2 cellular contexts compared by ENCODE assay signal in the genomic region with DNA sequence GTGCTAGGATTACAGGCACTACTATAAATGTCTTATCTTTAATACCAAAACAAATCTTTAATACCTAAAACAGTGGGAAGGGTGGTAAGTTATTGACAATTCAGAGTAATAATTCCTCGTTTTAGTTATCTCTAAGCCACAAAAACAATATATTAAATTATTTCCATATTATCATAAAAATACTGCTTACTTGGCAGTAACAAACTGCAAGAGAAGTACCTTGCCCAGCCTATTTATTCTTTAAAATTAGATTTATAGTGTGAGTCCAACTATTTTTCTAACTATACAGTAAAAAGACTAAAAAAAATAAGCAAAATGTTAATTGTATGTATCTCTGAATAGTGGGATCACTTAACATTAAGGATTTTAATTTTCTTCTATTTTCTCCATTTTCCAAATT.
TF ChIP-seq lines count a peak whose summit lies in the region.

No MANE protein-coding gene starts in this region.

TF ChIP-seq in HepG2, 621 proteins besides CTCF, POLR2A, EP300 and RAD21:
- TF ChIP-seq, protein P1, sequence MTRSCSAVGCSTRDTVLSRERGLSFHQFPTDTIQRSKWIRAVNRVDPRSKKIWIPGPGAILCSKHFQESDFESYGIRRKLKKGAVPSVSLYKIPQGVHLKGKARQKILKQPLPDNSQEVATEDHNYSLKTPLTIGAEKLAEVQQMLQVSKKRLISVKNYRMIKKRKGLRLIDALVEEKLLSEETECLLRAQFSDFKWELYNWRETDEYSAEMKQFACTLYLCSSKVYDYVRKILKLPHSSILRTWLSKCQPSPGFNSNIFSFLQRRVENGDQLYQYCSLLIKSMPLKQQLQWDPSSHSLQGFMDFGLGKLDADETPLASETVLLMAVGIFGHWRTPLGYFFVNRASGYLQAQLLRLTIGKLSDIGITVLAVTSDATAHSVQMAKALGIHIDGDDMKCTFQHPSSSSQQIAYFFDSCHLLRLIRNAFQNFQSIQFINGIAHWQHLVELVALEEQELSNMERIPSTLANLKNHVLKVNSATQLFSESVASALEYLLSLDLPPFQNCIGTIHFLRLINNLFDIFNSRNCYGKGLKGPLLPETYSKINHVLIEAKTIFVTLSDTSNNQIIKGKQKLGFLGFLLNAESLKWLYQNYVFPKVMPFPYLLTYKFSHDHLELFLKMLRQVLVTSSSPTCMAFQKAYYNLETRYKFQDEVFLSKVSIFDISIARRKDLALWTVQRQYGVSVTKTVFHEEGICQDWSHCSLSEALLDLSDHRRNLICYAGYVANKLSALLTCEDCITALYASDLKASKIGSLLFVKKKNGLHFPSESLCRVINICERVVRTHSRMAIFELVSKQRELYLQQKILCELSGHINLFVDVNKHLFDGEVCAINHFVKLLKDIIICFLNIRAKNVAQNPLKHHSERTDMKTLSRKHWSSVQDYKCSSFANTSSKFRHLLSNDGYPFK (CRISPR knock-in tag; IDR thresholded peaks at IDR 0.05; ENCODE audit: borderline replicate concordance), result no peak
- TF ChIP-seq SP5 (CRISPR knock-in tag; IDR thresholded peaks at IDR 0.05; ENCODE audit: borderline replicate concordance, low read depth) (no peak), ZSCAN29 (CRISPR knock-in tag; conservative IDR thresholded peaks at IDR 0.05) (no peak), MAFK (conservative IDR thresholded peaks at IDR 0.05 in 1 of 2, IDR thresholded peaks at IDR 0.05 in 1 of 2; ENCODE audit: low read length in 2 of 2) (peak; percentile 20 to 64; a peak in 2 of 4 replicates), MAFF (IDR thresholded peaks at IDR 0.05; ENCODE audit: low read depth, low read length) (peak; percentile 51)

TF ChIP-seq in K562, 482 proteins besides CTCF, POLR2A, EP300 and RAD21 (continued from another document):
- TF ChIP-seq, protein P2, sequence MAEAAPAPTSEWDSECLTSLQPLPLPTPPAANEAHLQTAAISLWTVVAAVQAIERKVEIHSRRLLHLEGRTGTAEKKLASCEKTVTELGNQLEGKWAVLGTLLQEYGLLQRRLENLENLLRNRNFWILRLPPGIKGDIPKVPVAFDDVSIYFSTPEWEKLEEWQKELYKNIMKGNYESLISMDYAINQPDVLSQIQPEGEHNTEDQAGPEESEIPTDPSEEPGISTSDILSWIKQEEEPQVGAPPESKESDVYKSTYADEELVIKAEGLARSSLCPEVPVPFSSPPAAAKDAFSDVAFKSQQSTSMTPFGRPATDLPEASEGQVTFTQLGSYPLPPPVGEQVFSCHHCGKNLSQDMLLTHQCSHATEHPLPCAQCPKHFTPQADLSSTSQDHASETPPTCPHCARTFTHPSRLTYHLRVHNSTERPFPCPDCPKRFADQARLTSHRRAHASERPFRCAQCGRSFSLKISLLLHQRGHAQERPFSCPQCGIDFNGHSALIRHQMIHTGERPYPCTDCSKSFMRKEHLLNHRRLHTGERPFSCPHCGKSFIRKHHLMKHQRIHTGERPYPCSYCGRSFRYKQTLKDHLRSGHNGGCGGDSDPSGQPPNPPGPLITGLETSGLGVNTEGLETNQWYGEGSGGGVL (CRISPR knock-in tag; IDR thresholded peaks at IDR 0.05), result no peak
- TF ChIP-seq SRF (CRISPR knock-in tag; IDR thresholded peaks at IDR 0.05) (no peak), SRSF1 (IDR thresholded peaks at IDR 0.05; ENCODE audit: low read depth, low read length) (no peak), SAP30 (IDR thresholded peaks at IDR 0.05; ENCODE audit: borderline replicate concordance, insufficient read depth, low read depth, low read length, poor library complexity, severe bottlenecking) (no peak), SRSF3 (IDR thresholded peaks at IDR 0.05; ENCODE audit: insufficient read depth, low read length) (no peak), GABPB1 (CRISPR knock-in tag; IDR thresholded peaks at IDR 0.05) (no peak), YBX1 (IDR thresholded peaks at IDR 0.05) (no peak), ZNF316 (IDR thresholded peaks at IDR 0.05) (peak; percentile 40; the same call in 1 of the 2 replicates), PML (IDR thresholded peaks at IDR 0.05; ENCODE audit: low read length) (no peak), THRAP3 (IDR thresholded peaks at IDR 0.05; ENCODE audit: borderline replicate concordance) (no peak)
- TF ChIP-seq, protein P3, sequence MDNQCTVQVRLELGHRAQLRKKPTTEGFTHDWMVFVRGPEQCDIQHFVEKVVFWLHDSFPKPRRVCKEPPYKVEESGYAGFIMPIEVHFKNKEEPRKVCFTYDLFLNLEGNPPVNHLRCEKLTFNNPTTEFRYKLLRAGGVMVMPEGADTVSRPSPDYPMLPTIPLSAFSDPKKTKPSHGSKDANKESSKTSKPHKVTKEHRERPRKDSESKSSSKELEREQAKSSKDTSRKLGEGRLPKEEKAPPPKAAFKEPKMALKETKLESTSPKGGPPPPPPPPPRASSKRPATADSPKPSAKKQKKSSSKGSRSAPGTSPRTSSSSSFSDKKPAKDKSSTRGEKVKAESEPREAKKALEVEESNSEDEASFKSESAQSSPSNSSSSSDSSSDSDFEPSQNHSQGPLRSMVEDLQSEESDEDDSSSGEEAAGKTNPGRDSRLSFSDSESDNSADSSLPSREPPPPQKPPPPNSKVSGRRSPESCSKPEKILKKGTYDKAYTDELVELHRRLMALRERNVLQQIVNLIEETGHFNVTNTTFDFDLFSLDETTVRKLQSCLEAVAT (IDR thresholded peaks at IDR 0.05), result no peak
- TF ChIP-seq, protein P4, sequence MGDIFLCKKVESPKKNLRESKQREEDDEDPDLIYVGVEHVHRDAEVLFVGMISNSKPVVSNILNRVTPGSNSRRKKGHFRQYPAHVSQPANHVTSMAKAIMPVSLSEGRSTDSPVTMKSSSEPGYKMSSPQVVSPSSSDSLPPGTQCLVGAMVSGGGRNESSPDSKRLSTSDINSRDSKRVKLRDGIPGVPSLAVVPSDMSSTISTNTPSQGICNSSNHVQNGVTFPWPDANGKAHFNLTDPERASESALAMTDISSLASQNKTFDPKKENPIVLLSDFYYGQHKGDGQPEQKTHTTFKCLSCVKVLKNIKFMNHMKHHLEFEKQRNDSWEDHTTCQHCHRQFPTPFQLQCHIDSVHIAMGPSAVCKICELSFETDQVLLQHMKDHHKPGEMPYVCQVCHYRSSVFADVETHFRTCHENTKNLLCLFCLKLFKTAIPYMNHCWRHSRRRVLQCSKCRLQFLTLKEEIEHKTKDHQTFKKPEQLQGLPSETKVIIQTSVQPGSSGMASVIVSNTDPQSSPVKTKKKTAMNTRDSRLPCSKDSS (IDR thresholded peaks at IDR 0.05; ENCODE audit: low read depth, partially characterized antibody), result no peak
